ENCODE assay signal across 19 cellular contexts in genomic region chr2:65660340-65660739, GRCh38.
DNase-seq lines count a peak whose midpoint lies in the region; ATAC-seq, FAIRE-seq and TF ChIP-seq lines count a peak whose summit lies in the region.
"Had no signal": no experiment of that assay in that cellular context is flagged by ENCODE, and none has a peak within 500 bp of the region (broad histone marks: within the 10 kb centered on the region; RNA-seq: fewer than 3 reads in every experiment).

No MANE protein-coding gene starts in this region.

- TF ChIP-seq EP300 in transverse colon (IDR thresholded peaks at IDR 0.05; ENCODE audit: low read depth) = no peak

- no peak overlapping the region for H3K9ac ChIP-seq in smooth muscle cell (ENCODE audit: low read depth)
- H3K9ac ChIP-seq: BLaER1 had no signal

- intact Hi-C loops in transverse colon (cut with DNase I; ENCODE audit: low total_unique reads) = no loop called here

- H3K4me1 ChIP-seq in smooth muscle cell (ENCODE audit: low read depth) (peaks cover 17% of the 10 kb centered on the region), transverse colon (peaks cover 17 to 34% (median 28%) of the 10 kb centered on the region in 4 donors)

- peaks cover 50% of the 10 kb centered on the region for H3K4me1 Mint-ChIP-seq in HFFc6 (ENCODE audit: low read depth)

- H3K27ac ChIP-seq in smooth muscle cell (ENCODE audit: low read depth) (peak overlapping the region; percentile 23), transverse colon (peak overlapping the region in 1 of 4 donors; percentile 39)
- H3K27ac ChIP-seq: BLaER1 had no signal

- H3K4me3 Mint-ChIP-seq in HFFc6 = 0 out of 2 replicates have a peak overlapping the region, but pooled peaks have one; percentile 23

- no peak overlapping the region for H2AFZ ChIP-seq in smooth muscle cell (ENCODE audit: low read depth)

- no peaks in the 10 kb centered on the region for H3K27me3 ChIP-seq in smooth muscle cell (ENCODE audit: low read depth)
- H3K27me3 ChIP-seq in transverse colon = no peaks in the 10 kb centered on the region
- H3K27me3 ChIP-seq: BLaER1 had no signal

- H3K79me2 ChIP-seq in smooth muscle cell (ENCODE audit: low read depth) = no peaks in the 10 kb centered on the region

- peaks cover 17% of the 10 kb centered on the region for H3K27me3 Mint-ChIP-seq in HFFc6 (ENCODE audit: insufficient read depth)

- H3K4me2 ChIP-seq in smooth muscle cell = peak overlapping the region; percentile 37
- H3K4me2 ChIP-seq: BLaER1 had no signal

- H3K9me3 ChIP-seq in smooth muscle cell (replicated peaks; ENCODE audit: low read depth) (no peaks in the 10 kb centered on the region), transverse colon (no peaks in the 10 kb centered on the region)
- H3K9me3 ChIP-seq: BLaER1 had no signal

- in situ Hi-C loops in transverse colon (cut with MboI; ENCODE audit: low pct_ligation_motif_present in 1 of 4, low pct_unique_long_range_greater_than_20kb in 1 of 4, low sequenced_read_pairs in 3 of 4) = no loop called here

- H3K27ac Mint-ChIP-seq in HFFc6 = no peak overlapping the region

- no peak for TF ChIP-seq POLR2A in transverse colon (IDR thresholded peaks at IDR 0.05)

- DNase-seq in HFFc6 = no peak
- peak; percentile 11 for DNase-seq in SW480 (ENCODE audit: low spot score)
- peak; percentile 1 for DNase-seq in fibroblast of peridontal ligament (ENCODE audit: extremely low read depth)
- no peak for DNase-seq in smooth muscle cell (lab: John Stamatoyannopoulos, UW; ENCODE audit: unreplicated experiment)
- no peak for DNase-seq in GM19239 (ENCODE audit: insufficient read length, low spot score)
- DNase-seq in transverse colon = no peak
- no peak for DNase-seq in stimulated activated CD4-positive, alpha-beta T cell treated with anti-CD3 and anti-CD28 coated beads, Interleukin-4, amount 100 ng/mL, for 1 hour
- DNase-seq: DMS 273 treated with DMSO at 0.1 percent for 48 hours, Karpas-422, NCI-H1417, NCI-H1930, NCI-H2171, NCI-H446 treated with DMSO at 0.1 percent for 48 hours, NCI-H748 treated with DMSO at 0.1 percent for 48 hours, Right ventricle myocardium superior had no signal

- H3F3A ChIP-seq in smooth muscle cell (ENCODE audit: low read depth) = peaks cover 5% of the 10 kb centered on the region

- H4K20me1 ChIP-seq in smooth muscle cell (ENCODE audit: low read depth) = no peaks in the 10 kb centered on the region
- H4K20me1 ChIP-seq: BLaER1 had no signal

- no peak for ATAC-seq in HG02852 (IDR thresholded peaks at IDR 0.05; ENCODE audit: unreplicated experiment)
- ATAC-seq: Panc1 had no signal

- H3K9me3 Mint-ChIP-seq in HFFc6 = no peaks in the 10 kb centered on the region

- no peak for FAIRE-seq in GM19239 (lab: Jason Lieb, UNC)
- FAIRE-seq: H54 had no signal

- no peaks in the 10 kb centered on the region for H3K36me3 ChIP-seq in smooth muscle cell (ENCODE audit: low read depth)
- no peaks in the 10 kb centered on the region for H3K36me3 ChIP-seq in transverse colon
- H3K36me3 ChIP-seq: BLaER1 had no signal

- TF ChIP-seq CTCF in HFFc6 (IDR thresholded peaks at IDR 0.05) (no peak), smooth muscle cell (IDR thresholded peaks at IDR 0.05; ENCODE audit: borderline replicate concordance, insufficient read depth, poor library complexity, severe bottlenecking) (no peak), transverse colon (IDR thresholded peaks at IDR 0.05) (no peak)

- no peak overlapping the region for H3K4me3 ChIP-seq in smooth muscle cell
- no peak overlapping the region for H3K4me3 ChIP-seq in transverse colon
- H3K4me3 ChIP-seq: BLaER1 had no signal

- WGBS in smooth muscle cell (ENCODE audit: low lambda C conversion rate) = 20% methylated on average over 6 of the region's 6 CpGs
- WGBS in transverse colon (ENCODE audit: low coverage in 1 of 2), 2 donors = 25 to 40% methylated on average over 2 to 6 of the region's 6 CpGs

- no peaks in the 10 kb centered on the region for H3K36me3 Mint-ChIP-seq in HFFc6 (ENCODE audit: low read depth)

Comparison
In these comparisons a context has a peak if more than half of its experiments do, and no peak if none do; other contexts are left out.
1. DNase-seq: peak in SW480 (single experiment) and fibroblast of peridontal ligament (single experiment); none in HFFc6 (single experiment), smooth muscle cell (single experiment), GM19239 (single experiment), transverse colon (single experiment) and stimulated activated CD4-positive, alpha-beta T cell treated with anti-CD3 and anti-CD28 coated beads, Interleukin-4, amount 100 ng/mL, for 1 hour (single experiment).